9 cellular contexts compared by ENCODE assay signal in the genomic region with DNA sequence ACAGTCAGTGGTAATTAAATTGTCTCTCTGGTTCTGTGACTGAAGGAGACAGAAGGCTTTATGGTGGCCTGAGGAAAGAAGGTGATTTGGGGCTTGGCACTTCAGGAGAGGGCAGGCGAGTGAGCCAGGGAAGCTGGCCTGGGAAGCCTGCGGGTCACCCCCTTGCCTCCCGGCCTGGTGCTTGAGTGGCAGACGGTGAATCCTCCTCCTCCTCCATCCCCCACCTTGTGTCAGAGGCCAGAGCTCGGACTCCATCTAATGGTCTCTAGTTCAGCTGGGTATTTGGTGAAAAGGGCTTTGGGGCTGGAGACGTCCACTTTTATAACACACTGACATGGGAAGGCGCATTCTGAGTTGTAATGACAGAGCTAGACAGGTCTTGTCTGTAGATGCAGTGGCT. TPM values are rescaled to one million over a fixed set of nuclear protein-coding genes. Genes with fewer than 3 reads are reported as not detected.
DNase-seq lines count a peak whose midpoint lies in the region; ATAC-seq and TF ChIP-seq lines count a peak whose summit lies in the region.
"Had no signal": no experiment of that assay in that cellular context is flagged by ENCODE, and none has a peak within 500 bp of the region (broad histone marks: within the 10 kb centered on the region; RNA-seq: fewer than 3 reads in every experiment).

No MANE protein-coding gene starts in this region.

- H3K36me3 ChIP-seq in left lung = no peaks in the 10 kb centered on the region

- H3K27me3 Mint-ChIP-seq in activated CD4-positive, alpha-beta T cell treated with anti-CD3 and anti-CD28 coated beads, Interleukin-2, amount 10 ng/mL, durations not matched to agents 24 days and 14 days = no peaks in the 10 kb centered on the region
- H3K27me3 Mint-ChIP-seq in activated CD4-positive, alpha-beta memory T cell treated with anti-CD3 and anti-CD28 coated beads for 36 hours = no peaks in the 10 kb centered on the region

- H3K9me3 ChIP-seq in left lung = no peaks in the 10 kb centered on the region
- no peaks in the 10 kb centered on the region for H3K9me3 ChIP-seq in right cardiac atrium (ENCODE audit: control insufficient read depth, low read length)

- no peak overlapping the region for H3K4me3 ChIP-seq in left lung
- no peak overlapping the region for H3K4me3 ChIP-seq in right cardiac atrium (ENCODE audit: low read length)

- intact Hi-C loops in activated CD4-positive, alpha-beta T cell treated with anti-CD3 and anti-CD28 coated beads, Interleukin-2, amount 10 ng/mL, durations not matched to agents 24 days and 14 days (cut with micrococcal nuclease) = loop anchor here (1.0 kb wide), 1 partner anchor 9 kb away; a partner anchor contains a TSS
- intact Hi-C loops in activated CD4-positive, alpha-beta memory T cell treated with anti-CD3 and anti-CD28 coated beads for 36 hours (cut with micrococcal nuclease) = loop anchor here (1.0 to 5.0 kb wide), 2 partner anchors 9 to 41 kb away; a partner anchor contains a TSS
- intact Hi-C loops in left lung (cut with DNase I) (no loop called here), right cardiac atrium (cut with DNase I) (no loop called here)

- H3K27ac ChIP-seq in left lung (peak overlapping the region; percentile 33 to 80), substantia nigra (ENCODE audit: low read depth, low read length, poor library complexity, severe bottlenecking) (peak overlapping the region; percentile 59), right cardiac atrium (ENCODE audit: low read length) (no peak overlapping the region)

- no peaks in the 10 kb centered on the region for H3K9me3 Mint-ChIP-seq in activated CD4-positive, alpha-beta T cell treated with anti-CD3 and anti-CD28 coated beads, Interleukin-2, amount 10 ng/mL, durations not matched to agents 24 days and 14 days
- no peaks in the 10 kb centered on the region for H3K9me3 Mint-ChIP-seq in activated CD4-positive, alpha-beta memory T cell treated with anti-CD3 and anti-CD28 coated beads for 36 hours

- peak overlapping the region; percentile 97 for H3K27ac Mint-ChIP-seq in activated CD4-positive, alpha-beta T cell treated with anti-CD3 and anti-CD28 coated beads, Interleukin-2, amount 10 ng/mL, durations not matched to agents 24 days and 14 days
- H3K27ac Mint-ChIP-seq in activated CD4-positive, alpha-beta memory T cell treated with anti-CD3 and anti-CD28 coated beads for 36 hours = peak overlapping the region; percentile 94

- CTCF ChIA-PET in activated CD4-positive, alpha-beta memory T cell treated with anti-CD3 and anti-CD28 coated beads for 36 hours (lab: Charles Lee) = interaction anchor here (1.7 kb wide), 1 partner anchor 10 kb away, joined by 4 read pairs; a partner anchor contains a TSS

- POLR2A ChIA-PET in activated CD4-positive, alpha-beta memory T cell treated with anti-CD3 and anti-CD28 coated beads for 36 hours (lab: Charles Lee) = interaction anchor here (1.2 to 3.4 kb wide), 4 partner anchors 9 to 56 kb away, joined by 3 to 40 read pairs (median 6); a partner anchor contains a TSS

- WGBS in right cardiac atrium = 87% methylated on average over 7 of the region's 7 CpGs

- H3K36me3 Mint-ChIP-seq in activated CD4-positive, alpha-beta T cell treated with anti-CD3 and anti-CD28 coated beads, Interleukin-2, amount 10 ng/mL, durations not matched to agents 24 days and 14 days (ENCODE audit: low read depth) = no peaks in the 10 kb centered on the region
- H3K36me3 Mint-ChIP-seq in activated CD4-positive, alpha-beta memory T cell treated with anti-CD3 and anti-CD28 coated beads for 36 hours = peaks cover 7% of the 10 kb centered on the region

- no peak for TF ChIP-seq CTCF in left lung (IDR thresholded peaks at IDR 0.05)

- no peak for DNase-seq in activated CD4-positive, alpha-beta T cell treated with anti-CD3 and anti-CD28 coated beads, Interleukin-2, amount 10 ng/mL, durations not matched to agents 24 days and 14 days
- no peak for DNase-seq in activated CD4-positive, alpha-beta T cell treated with anti-CD3 and anti-CD28 coated beads, Interleukin-2, amount 50 U/mL, for 4 hours
- no peak for DNase-seq in activated CD4-positive, alpha-beta memory T cell treated with anti-CD3 and anti-CD28 coated beads for 36 hours
- DNase-seq in left lung (no peak), substantia nigra (lab: John Stamatoyannopoulos, UW) (no peak), SIG-M5 treated with dmso at 0.1 percent for 504 hours (lab: John Stamatoyannopoulos, UW; ENCODE audit: unreplicated experiment) (no peak), right cardiac atrium (no peak)
- no peak for DNase-seq in effector CD4-positive, alpha-beta T cell
- DNase-seq: NCI-H187 treated with DMSO at 0.1 percent for 48 hours had no signal

- H3K27me3 ChIP-seq in left lung (peaks cover 0 to 16% of the 10 kb centered on the region in 2 donors), right cardiac atrium (ENCODE audit: control insufficient read depth, insufficient read depth) (no peaks in the 10 kb centered on the region)

- peak overlapping the region; percentile 75 for H3K4me3 Mint-ChIP-seq in activated CD4-positive, alpha-beta T cell treated with anti-CD3 and anti-CD28 coated beads, Interleukin-2, amount 10 ng/mL, durations not matched to agents 24 days and 14 days
- H3K4me3 Mint-ChIP-seq in activated CD4-positive, alpha-beta memory T cell treated with anti-CD3 and anti-CD28 coated beads for 36 hours = peak overlapping the region; percentile 62

- ATAC-seq in left lung (no peak), right cardiac atrium (no peak)

- H3K4me1 Mint-ChIP-seq in activated CD4-positive, alpha-beta T cell treated with anti-CD3 and anti-CD28 coated beads, Interleukin-2, amount 10 ng/mL, durations not matched to agents 24 days and 14 days = peaks cover 34% of the 10 kb centered on the region
- peaks cover 46% of the 10 kb centered on the region for H3K4me1 Mint-ChIP-seq in activated CD4-positive, alpha-beta memory T cell treated with anti-CD3 and anti-CD28 coated beads for 36 hours (ENCODE audit: low read depth)

- H3K4me1 ChIP-seq in left lung (peaks cover 4 to 41% of the 10 kb centered on the region in 2 donors), right cardiac atrium (ENCODE audit: control insufficient read depth, insufficient read depth, low read length) (no peaks in the 10 kb centered on the region)

RNA-seq across cellular contexts. Expression of a gene that starts 8.7 kb away (rescaled TPM):
- total RNA-seq in activated CD4-positive, alpha-beta T cell treated with anti-CD3 and anti-CD28 coated beads, Interleukin-2, amount 10 ng/mL, durations not matched to agents 24 days and 14 days = 2.4 and 3.8 TPM in 2 replicates
- 1 to 10 TPM; 8.6 to 9.1 TPM for total RNA-seq in activated CD4-positive, alpha-beta memory T cell treated with anti-CD3 and anti-CD28 coated beads for 36 hours
- total RNA-seq in left lung (10 to 100 TPM in 1 of 2 donors, 1 to 10 TPM in 1; 8.8 to 13.5 TPM), right cardiac atrium (10 to 100 TPM in 2 of 4 donors, 1 to 10 TPM in 2; 7.6 to 11.9 (median 10.4) TPM)
- 6.8 TPM for polyA plus RNA-seq in right cardiac atrium

RNA-seq across cellular contexts. Expression of a gene that starts 9.6 kb away (rescaled TPM):
- total RNA-seq in activated CD4-positive, alpha-beta T cell treated with anti-CD3 and anti-CD28 coated beads, Interleukin-2, amount 10 ng/mL, durations not matched to agents 24 days and 14 days = 107 and 109 TPM in 2 replicates
- total RNA-seq in activated CD4-positive, alpha-beta memory T cell treated with anti-CD3 and anti-CD28 coated beads for 36 hours = 10 to 100 TPM; 90.4 to 93.0 TPM
- total RNA-seq in left lung (10 to 100 TPM; 46.6 to 58.1 TPM), right cardiac atrium (10 to 100 TPM; 26.9 to 41.4 (median 32.9) TPM)
- 17.3 TPM for polyA plus RNA-seq in right cardiac atrium

RNA-seq across cellular contexts. Expression of a gene that starts 36.8 kb away (rescaled TPM):
- 13.7 and 15.1 TPM in 2 replicates for total RNA-seq in activated CD4-positive, alpha-beta T cell treated with anti-CD3 and anti-CD28 coated beads, Interleukin-2, amount 10 ng/mL, durations not matched to agents 24 days and 14 days
- total RNA-seq in activated CD4-positive, alpha-beta memory T cell treated with anti-CD3 and anti-CD28 coated beads for 36 hours = 1 to 10 TPM; 8.2 to 8.4 TPM
- total RNA-seq in left lung (10 to 100 TPM; 44.7 to 62.1 TPM), right cardiac atrium (10 to 100 TPM; 14.0 to 17.7 (median 15.7) TPM)
- polyA plus RNA-seq in right cardiac atrium = 13.3 TPM

RNA-seq across cellular contexts. Expression of a gene that starts 38.5 kb away (rescaled TPM):
- total RNA-seq in activated CD4-positive, alpha-beta T cell treated with anti-CD3 and anti-CD28 coated beads, Interleukin-2, amount 10 ng/mL, durations not matched to agents 24 days and 14 days = 177 and 192 TPM in 2 replicates
- total RNA-seq in activated CD4-positive, alpha-beta memory T cell treated with anti-CD3 and anti-CD28 coated beads for 36 hours = 100 to 1,000 TPM in 1 of 2 experiments, 10 to 100 TPM in 1; 99.6 to 106 TPM
- total RNA-seq in left lung (100 to 1,000 TPM in 1 of 2 donors, 10 to 100 TPM in 1; 92.1 to 172 TPM), right cardiac atrium (10 to 100 TPM; 33.2 to 53.2 (median 43.0) TPM)
- polyA plus RNA-seq in right cardiac atrium = 28.2 TPM

RNA-seq across cellular contexts. Expression of a gene that starts 46.4 kb away (rescaled TPM):
- 153 and 168 TPM in 2 replicates for total RNA-seq in activated CD4-positive, alpha-beta T cell treated with anti-CD3 and anti-CD28 coated beads, Interleukin-2, amount 10 ng/mL, durations not matched to agents 24 days and 14 days
- total RNA-seq in activated CD4-positive, alpha-beta memory T cell treated with anti-CD3 and anti-CD28 coated beads for 36 hours = 100 to 1,000 TPM; 106 to 115 TPM
- 100 to 1,000 TPM in 1 of 2 donors, 10 to 100 TPM in 1; 87.5 to 105 TPM for total RNA-seq in left lung
- 10 to 100 TPM; 61.1 to 75.5 (median 66.2) TPM for total RNA-seq in right cardiac atrium
- 108 TPM for polyA plus RNA-seq in right cardiac atrium

Comparison
In these comparisons a context has a peak if more than half of its experiments do, and no peak if none do; other contexts are left out.
1. intact Hi-C loops: an anchor here in activated CD4-positive, alpha-beta T cell treated with anti-CD3 and anti-CD28 coated beads, Interleukin-2, amount 10 ng/mL, durations not matched to agents 24 days and 14 days (1.0 kb wide) and activated CD4-positive, alpha-beta memory T cell treated with anti-CD3 and anti-CD28 coated beads for 36 hours (1.0 to 5.0 kb wide); none called in left lung and right cardiac atrium.